Comparison of ENCODE assay signal across 9 cellular contexts in genomic region chr6:8180327-8181161, GRCh38.
DNase-seq lines count a peak whose midpoint lies in the region; ATAC-seq and TF ChIP-seq lines count a peak whose summit lies in the region.
"Had no signal": no experiment of that assay in that cellular context is flagged by ENCODE, and none has a peak within 500 bp of the region (broad histone marks: within the 10 kb centered on the region; RNA-seq: fewer than 3 reads in every experiment).

No MANE protein-coding gene starts in this region.

- no peaks in the 10 kb centered on the region for H3K36me3 Mint-ChIP-seq in GM23338 (ENCODE audit: low read depth)
- H3K36me3 Mint-ChIP-seq in T-helper 17 cell (ENCODE audit: low read depth) = no peaks in the 10 kb centered on the region

- H3K27me3 ChIP-seq in GM23338 (ENCODE audit: insufficient read depth) (no peaks in the 10 kb centered on the region), RWPE2 (ENCODE audit: insufficient read depth, poor library complexity, severe bottlenecking) (no peaks in the 10 kb centered on the region), gastroesophageal sphincter (peaks cover 38% of the 10 kb centered on the region)

- no peak for TF ChIP-seq POLR2A in gastroesophageal sphincter (IDR thresholded peaks at IDR 0.05)

- peak overlapping the region; percentile 93; the same call in 1 of the 2 replicates for H2AFZ ChIP-seq in GM23338

- TF ChIP-seq EP300 in gastroesophageal sphincter (IDR thresholded peaks at IDR 0.05) = no peak

- TF ChIP-seq CTCF in GM23338 (conservative IDR thresholded peaks at IDR 0.05; ENCODE audit: low read depth in 2 of 2) (no peak), RWPE2 (IDR thresholded peaks at IDR 0.05; ENCODE audit: poor library complexity, severe bottlenecking) (no peak), gastroesophageal sphincter (IDR thresholded peaks at IDR 0.05) (no peak)

- H3K4me3 Mint-ChIP-seq in GM23338 = peak overlapping the region; percentile 59
- H3K4me3 Mint-ChIP-seq in T-helper 17 cell = no peak overlapping the region

- H3K4me1 Mint-ChIP-seq in GM23338 (peaks cover 34% of the 10 kb centered on the region), T-helper 17 cell (peaks cover 2% of the 10 kb centered on the region)

- peak; percentile 97 for ATAC-seq in GM23338
- peak; percentile 90 for ATAC-seq in RWPE2 (ENCODE audit: low read depth)
- peak; percentile 24 for ATAC-seq in sciatic nerve
- ATAC-seq in T-helper 17 cell = no peak
- ATAC-seq in gastroesophageal sphincter = no peak
- no peak for ATAC-seq in GM18502 (IDR thresholded peaks at IDR 0.05; ENCODE audit: poor library complexity, unreplicated experiment)

- H3K27ac Mint-ChIP-seq in GM23338 (peak overlapping the region; percentile 58), T-helper 17 cell (no peak overlapping the region)

- no peaks in the 10 kb centered on the region for H4K20me1 ChIP-seq in GM23338 (replicated peaks; ENCODE audit: insufficient read depth)

- H3K27ac ChIP-seq in GM23338 (ENCODE audit: low read depth) (peak overlapping the region; percentile 18; the same call in 1 of the 2 replicates), RWPE2 (ENCODE audit: poor library complexity, severe bottlenecking) (peak overlapping the region; percentile 29), gastroesophageal sphincter (no peak overlapping the region)
- H3K27ac ChIP-seq: left ventricle myocardium inferior had no signal

- peaks cover 4% of the 10 kb centered on the region; the same call in 1 of the 2 replicates for H3K4me1 ChIP-seq in GM23338 (ENCODE audit: insufficient read depth)
- peaks cover 11% of the 10 kb centered on the region for H3K4me1 ChIP-seq in RWPE2 (ENCODE audit: insufficient read depth, poor library complexity, severe bottlenecking)
- H3K4me1 ChIP-seq in gastroesophageal sphincter = no peaks in the 10 kb centered on the region

- H3K79me2 ChIP-seq in GM23338 (replicated peaks; ENCODE audit: insufficient read depth) = no peaks in the 10 kb centered on the region

- H3F3A ChIP-seq in GM23338 (replicated peaks; ENCODE audit: low read depth) = no peaks in the 10 kb centered on the region

- DNase-seq in GM23338 (ENCODE audit: low spot score) (peak; percentile 72), RWPE2 (ENCODE audit: low spot score) (no peak), fibroblast of peridontal ligament (ENCODE audit: extremely low read depth) (peak; percentile 84), sciatic nerve (ENCODE audit: low spot score) (no peak), T-helper 17 cell (no peak)
- no peak for DNase-seq in activated effector memory CD4-positive, alpha-beta T cell treated with anti-CD3 and anti-CD28 coated beads, Interleukin-2, amount 50 U/mL, for 16 hours
- DNase-seq: left ventricle myocardium inferior had no signal

- no peaks in the 10 kb centered on the region for H3K9me2 ChIP-seq in GM23338 (ENCODE audit: insufficient read depth)

- 19% methylated on average over 4 of the region's 11 CpGs; no CpG with 5 or more reads in 1 of the 2 donors for WGBS in gastroesophageal sphincter (ENCODE audit: low coverage in 1 of 2), 2 donors

- H3K27me3 Mint-ChIP-seq in GM23338 (ENCODE audit: insufficient read depth, low read depth, poor library complexity) (peaks cover 4% of the 10 kb centered on the region), T-helper 17 cell (peaks cover 45% of the 10 kb centered on the region)

- peak overlapping the region; percentile 66 for H3K4me2 ChIP-seq in GM23338

- H3K9me3 Mint-ChIP-seq in GM23338 = no peaks in the 10 kb centered on the region

- H3K36me3 ChIP-seq in GM23338 (ENCODE audit: insufficient read depth) = no peaks in the 10 kb centered on the region
- no peaks in the 10 kb centered on the region for H3K36me3 ChIP-seq in RWPE2 (ENCODE audit: low read depth)
- H3K36me3 ChIP-seq in gastroesophageal sphincter = no peaks in the 10 kb centered on the region
- H3K36me3 ChIP-seq: left ventricle myocardium inferior had no signal

- H3K4me3 ChIP-seq in GM23338 (peak overlapping the region; percentile 36; the same call in 1 of the 2 replicates), RWPE2 (ENCODE audit: severe bottlenecking) (no peak overlapping the region), gastroesophageal sphincter (no peak overlapping the region)
- H3K4me3 ChIP-seq: left ventricle myocardium inferior had no signal

- H3K9me3 ChIP-seq in RWPE2 (ENCODE audit: severe bottlenecking) (no peaks in the 10 kb centered on the region), T-helper 17 cell (ENCODE audit: control insufficient read depth, low read length, poor library complexity, severe bottlenecking) (no peaks in the 10 kb centered on the region), gastroesophageal sphincter (no peaks in the 10 kb centered on the region)
- H3K9me3 ChIP-seq: left ventricle myocardium inferior had no signal

- intact Hi-C loops in sciatic nerve (cut with DNase I) = no loop called here

TF ChIP-seq in GM23338, 12 proteins besides CTCF, POLR2A, EP300 and RAD21:
- TF ChIP-seq, protein P1, sequence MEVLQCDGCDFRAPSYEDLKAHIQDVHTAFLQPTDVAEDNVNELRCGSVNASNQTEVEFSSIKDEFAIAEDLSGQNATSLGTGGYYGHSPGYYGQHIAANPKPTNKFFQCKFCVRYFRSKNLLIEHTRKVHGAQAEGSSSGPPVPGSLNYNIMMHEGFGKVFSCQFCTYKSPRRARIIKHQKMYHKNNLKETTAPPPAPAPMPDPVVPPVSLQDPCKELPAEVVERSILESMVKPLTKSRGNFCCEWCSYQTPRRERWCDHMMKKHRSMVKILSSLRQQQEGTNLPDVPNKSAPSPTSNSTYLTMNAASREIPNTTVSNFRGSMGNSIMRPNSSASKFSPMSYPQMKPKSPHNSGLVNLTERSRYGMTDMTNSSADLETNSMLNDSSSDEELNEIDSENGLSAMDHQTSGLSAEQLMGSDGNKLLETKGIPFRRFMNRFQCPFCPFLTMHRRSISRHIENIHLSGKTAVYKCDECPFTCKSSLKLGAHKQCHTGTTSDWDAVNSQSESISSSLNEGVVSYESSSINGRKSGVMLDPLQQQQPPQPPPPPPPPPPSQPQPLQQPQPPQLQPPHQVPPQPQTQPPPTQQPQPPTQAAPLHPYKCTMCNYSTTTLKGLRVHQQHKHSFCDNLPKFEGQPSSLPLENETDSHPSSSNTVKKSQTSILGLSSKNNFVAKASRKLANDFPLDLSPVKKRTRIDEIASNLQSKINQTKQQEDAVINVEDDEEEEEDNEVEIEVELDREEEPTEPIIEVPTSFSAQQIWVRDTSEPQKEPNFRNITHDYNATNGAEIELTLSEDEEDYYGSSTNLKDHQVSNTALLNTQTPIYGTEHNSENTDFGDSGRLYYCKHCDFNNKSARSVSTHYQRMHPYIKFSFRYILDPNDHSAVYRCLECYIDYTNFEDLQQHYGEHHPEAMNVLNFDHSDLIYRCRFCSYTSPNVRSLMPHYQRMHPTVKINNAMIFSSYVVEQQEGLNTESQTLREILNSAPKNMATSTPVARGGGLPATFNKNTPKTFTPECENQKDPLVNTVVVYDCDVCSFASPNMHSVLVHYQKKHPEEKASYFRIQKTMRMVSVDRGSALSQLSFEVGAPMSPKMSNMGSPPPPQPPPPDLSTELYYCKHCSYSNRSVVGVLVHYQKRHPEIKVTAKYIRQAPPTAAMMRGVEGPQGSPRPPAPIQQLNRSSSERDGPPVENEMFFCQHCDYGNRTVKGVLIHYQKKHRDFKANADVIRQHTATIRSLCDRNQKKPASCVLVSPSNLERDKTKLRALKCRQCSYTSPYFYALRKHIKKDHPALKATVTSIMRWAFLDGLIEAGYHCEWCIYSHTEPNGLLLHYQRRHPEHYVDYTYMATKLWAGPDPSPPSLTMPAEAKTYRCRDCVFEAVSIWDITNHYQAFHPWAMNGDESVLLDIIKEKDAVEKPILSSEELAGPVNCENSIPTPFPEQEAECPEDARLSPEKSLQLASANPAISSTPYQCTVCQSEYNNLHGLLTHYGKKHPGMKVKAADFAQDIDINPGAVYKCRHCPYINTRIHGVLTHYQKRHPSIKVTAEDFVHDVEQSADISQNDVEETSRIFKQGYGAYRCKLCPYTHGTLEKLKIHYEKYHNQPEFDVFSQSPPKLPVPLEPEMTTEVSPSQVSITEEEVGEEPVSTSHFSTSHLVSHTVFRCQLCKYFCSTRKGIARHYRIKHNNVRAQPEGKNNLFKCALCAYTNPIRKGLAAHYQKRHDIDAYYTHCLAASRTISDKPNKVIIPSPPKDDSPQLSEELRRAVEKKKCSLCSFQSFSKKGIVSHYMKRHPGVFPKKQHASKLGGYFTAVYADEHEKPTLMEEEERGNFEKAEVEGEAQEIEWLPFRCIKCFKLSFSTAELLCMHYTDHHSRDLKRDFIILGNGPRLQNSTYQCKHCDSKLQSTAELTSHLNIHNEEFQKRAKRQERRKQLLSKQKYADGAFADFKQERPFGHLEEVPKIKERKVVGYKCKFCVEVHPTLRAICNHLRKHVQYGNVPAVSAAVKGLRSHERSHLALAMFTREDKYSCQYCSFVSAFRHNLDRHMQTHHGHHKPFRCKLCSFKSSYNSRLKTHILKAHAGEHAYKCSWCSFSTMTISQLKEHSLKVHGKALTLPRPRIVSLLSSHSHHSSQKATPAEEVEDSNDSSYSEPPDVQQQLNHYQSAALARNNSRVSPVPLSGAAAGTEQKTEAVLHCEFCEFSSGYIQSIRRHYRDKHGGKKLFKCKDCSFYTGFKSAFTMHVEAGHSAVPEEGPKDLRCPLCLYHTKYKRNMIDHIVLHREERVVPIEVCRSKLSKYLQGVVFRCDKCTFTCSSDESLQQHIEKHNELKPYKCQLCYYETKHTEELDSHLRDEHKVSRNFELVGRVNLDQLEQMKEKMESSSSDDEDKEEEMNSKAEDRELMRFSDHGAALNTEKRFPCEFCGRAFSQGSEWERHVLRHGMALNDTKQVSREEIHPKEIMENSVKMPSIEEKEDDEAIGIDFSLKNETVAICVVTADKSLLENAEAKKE (CRISPR knock-in tag; IDR thresholded peaks at IDR 0.05) = peak; percentile 86; the same call in 1 of the 2 replicates
- TF ChIP-seq POLR2AphosphoS5 (IDR thresholded peaks at IDR 0.05; ENCODE audit: low read depth) (no peak), ETS1 (IDR thresholded peaks at IDR 0.05) (no peak)

Comparison
In these comparisons a context has a peak if more than half of its experiments do, and no peak if none do; other contexts are left out.
1. ATAC-seq: peak in GM23338 (single experiment), RWPE2 (single experiment) and sciatic nerve (single experiment); none in T-helper 17 cell (single experiment), gastroesophageal sphincter (single experiment) and GM18502 (single experiment).
2. DNase-seq: peak in GM23338 (single experiment) and fibroblast of peridontal ligament (single experiment); none in RWPE2 (single experiment), sciatic nerve (single experiment), activated effector memory CD4-positive, alpha-beta T cell treated with anti-CD3 and anti-CD28 coated beads, Interleukin-2, amount 50 U/mL, for 16 hours (single experiment) and T-helper 17 cell (0 of 3).
3. H3K27ac ChIP-seq: peak in GM23338 (single experiment) and RWPE2 (single experiment); none in gastroesophageal sphincter (0 of 4).